ENCODE assay signal across 9 cellular contexts in genomic region chr11:267491-267994, GRCh38. TPM values are rescaled to one million over a fixed set of nuclear protein-coding genes. Genes with fewer than 3 reads are reported as not detected.
DNase-seq lines count a peak whose midpoint lies in the region; ATAC-seq, FAIRE-seq and TF ChIP-seq lines count a peak whose summit lies in the region.
"Had no signal": no experiment of that assay in that cellular context is flagged by ENCODE, and none has a peak within 500 bp of the region (broad histone marks: within the 10 kb centered on the region; RNA-seq: fewer than 3 reads in every experiment).

No MANE protein-coding gene starts in this region.

- no peak overlapping the region for H3K4me3 ChIP-seq in smooth muscle cell

- H3K27ac Mint-ChIP-seq in nephron progenitor cell, result peak overlapping the region; percentile 74

- H3K4me1 ChIP-seq in smooth muscle cell (ENCODE audit: low read depth), result no peaks in the 10 kb centered on the region

- TF ChIP-seq POLR2A in GM15510 (IDR thresholded peaks at IDR 0.05; ENCODE audit: borderline replicate concordance, extremely low read depth, insufficient read length), result peak; percentile 55

- TF ChIP-seq CTCF in nephron progenitor cell (IDR thresholded peaks at IDR 0.05) (no peak), D721Med (IDR thresholded peaks at IDR 0.05; ENCODE audit: insufficient read depth, missing control alignments) (no peak), smooth muscle cell (IDR thresholded peaks at IDR 0.05; ENCODE audit: borderline replicate concordance, insufficient read depth, poor library complexity, severe bottlenecking) (no peak)

- H3K9me3 Mint-ChIP-seq in nephron progenitor cell, result peaks cover 33% of the 10 kb centered on the region

- FAIRE-seq in D721Med (lab: Jason Lieb, UNC), result no peak
- FAIRE-seq: islet of Langerhans had no signal

- H3K4me3 Mint-ChIP-seq in nephron progenitor cell, result no peak overlapping the region

- H3K36me3 ChIP-seq in smooth muscle cell (ENCODE audit: low read depth), result no peaks in the 10 kb centered on the region

- in situ Hi-C loops in SK-MEL-5 (cut with HindIII; ENCODE audit: low pct_unique_long_range_greater_than_20kb, low sequenced_read_pairs), result no loop called here

- 79% methylated on average over 12 of the region's 18 CpGs for WGBS in smooth muscle cell (ENCODE audit: low lambda C conversion rate)

- H3K27me3 ChIP-seq in smooth muscle cell (ENCODE audit: low read depth), result no peaks in the 10 kb centered on the region

- H3K9me3 ChIP-seq in smooth muscle cell (replicated peaks; ENCODE audit: low read depth), result no peaks in the 10 kb centered on the region

- H4K20me1 ChIP-seq in smooth muscle cell (ENCODE audit: low read depth), result no peaks in the 10 kb centered on the region

- no peak overlapping the region for H3K4me2 ChIP-seq in smooth muscle cell

- DNase-seq in SK-MEL-5 (ENCODE audit: low read depth, low spot score) (peak; percentile 51), caudate nucleus (lab: John Stamatoyannopoulos, UW) (no peak), nephron progenitor cell (no peak), D721Med (ENCODE audit: insufficient read length, low spot score) (no peak), smooth muscle cell (lab: John Stamatoyannopoulos, UW; ENCODE audit: unreplicated experiment) (no peak)

- H3K4me1 Mint-ChIP-seq in nephron progenitor cell, result peaks cover 31% of the 10 kb centered on the region

- no peak for ATAC-seq in HG02884 (IDR thresholded peaks at IDR 0.05; ENCODE audit: unreplicated experiment)
- no peak for ATAC-seq in HG02678 (IDR thresholded peaks at IDR 0.05; ENCODE audit: unreplicated experiment)

- no peak overlapping the region for H3K9ac ChIP-seq in smooth muscle cell (ENCODE audit: low read depth)

- H3K79me2 ChIP-seq in smooth muscle cell (ENCODE audit: low read depth), result no peaks in the 10 kb centered on the region

- H3K27ac ChIP-seq in caudate nucleus (ENCODE audit: low read depth, low read length) (peak overlapping the region; percentile 78), smooth muscle cell (ENCODE audit: low read depth) (no peak overlapping the region)

- H2AFZ ChIP-seq in smooth muscle cell (ENCODE audit: low read depth), result no peak overlapping the region

- no peaks in the 10 kb centered on the region for H3K36me3 Mint-ChIP-seq in nephron progenitor cell (ENCODE audit: low read depth)

- H3K27me3 Mint-ChIP-seq in nephron progenitor cell (ENCODE audit: low read depth, poor library complexity), result peaks cover 24% of the 10 kb centered on the region

- no peaks in the 10 kb centered on the region for H3F3A ChIP-seq in smooth muscle cell (ENCODE audit: low read depth)

RNA-seq across cellular contexts. Expression of gene NLRP6, which starts 10.7 kb away (rescaled TPM):
- total RNA-seq in SK-MEL-5 (2014; rRNA removed; shearing (Covaris generic)), result 0.11 TPM in 1 of 2 replicates, not detected in the other
- polyA plus RNA-seq in SK-MEL-5 (2015; cell fraction: cytosol; rRNA removed), result 0.08 TPM in 1 of 2 replicates, not detected in the other
- polyA plus RNA-seq in SK-MEL-5 (2015; cell fraction: nucleus; rRNA removed), result not detected in 2 replicates
- not detected in 2 replicates for total RNA-seq in smooth muscle cell
- not detected in 2 replicates for polyA plus RNA-seq in smooth muscle cell

RNA-seq across cellular contexts. Expression of gene PGGHG, which starts 21.4 kb away (rescaled TPM):
- 12.6 and 14.9 TPM in 2 replicates for total RNA-seq in SK-MEL-5 (2014; rRNA removed; shearing (Covaris generic))
- 8.0 and 12.0 TPM in 2 replicates for polyA plus RNA-seq in SK-MEL-5 (2015; cell fraction: cytosol; rRNA removed)
- 519 and 573 TPM in 2 replicates for polyA plus RNA-seq in SK-MEL-5 (2015; cell fraction: nucleus; rRNA removed)
- 8.6 and 18.2 TPM in 2 replicates for total RNA-seq in smooth muscle cell
- polyA plus RNA-seq in smooth muscle cell, result 16.6 and 24.3 TPM in 2 replicates

RNA-seq across cellular contexts. Expression of gene PSMD13, which starts 30.8 kb away (rescaled TPM):
- 133 and 140 TPM in 2 replicates for total RNA-seq in SK-MEL-5 (2014; rRNA removed; shearing (Covaris generic))
- polyA plus RNA-seq in SK-MEL-5 (2015; cell fraction: cytosol; rRNA removed), result 140 and 143 TPM in 2 replicates
- polyA plus RNA-seq in SK-MEL-5 (2015; cell fraction: nucleus; rRNA removed), result 155 and 171 TPM in 2 replicates
- 77.4 and 79.2 TPM in 2 replicates for total RNA-seq in smooth muscle cell
- polyA plus RNA-seq in smooth muscle cell, result 173 and 200 TPM in 2 replicates

RNA-seq across cellular contexts. Expression of gene SIRT3, which starts 31.4 kb away (rescaled TPM):
- total RNA-seq in SK-MEL-5 (2014; rRNA removed; shearing (Covaris generic)), result 8.4 and 8.8 TPM in 2 replicates
- 22.1 and 22.5 TPM in 2 replicates for polyA plus RNA-seq in SK-MEL-5 (2015; cell fraction: cytosol; rRNA removed)
- 46.2 and 66.5 TPM in 2 replicates for polyA plus RNA-seq in SK-MEL-5 (2015; cell fraction: nucleus; rRNA removed)
- 10.8 and 13.0 TPM in 2 replicates for total RNA-seq in smooth muscle cell
- 19.8 and 22.6 TPM in 2 replicates for polyA plus RNA-seq in smooth muscle cell

RNA-seq across cellular contexts. Expression of gene IFITM5, which starts 31.8 kb away (rescaled TPM):
- total RNA-seq in SK-MEL-5 (2014; rRNA removed; shearing (Covaris generic)), result not detected in 2 replicates
- not detected in 2 replicates for polyA plus RNA-seq in SK-MEL-5 (2015; cell fraction: cytosol; rRNA removed)
- not detected in 2 replicates for polyA plus RNA-seq in SK-MEL-5 (2015; cell fraction: nucleus; rRNA removed)
- total RNA-seq in smooth muscle cell, result not detected in 2 replicates
- polyA plus RNA-seq in smooth muscle cell, result not detected in 2 replicates
